Comparison of ENCODE assay signal across 28 cellular contexts in the genomic region with DNA sequence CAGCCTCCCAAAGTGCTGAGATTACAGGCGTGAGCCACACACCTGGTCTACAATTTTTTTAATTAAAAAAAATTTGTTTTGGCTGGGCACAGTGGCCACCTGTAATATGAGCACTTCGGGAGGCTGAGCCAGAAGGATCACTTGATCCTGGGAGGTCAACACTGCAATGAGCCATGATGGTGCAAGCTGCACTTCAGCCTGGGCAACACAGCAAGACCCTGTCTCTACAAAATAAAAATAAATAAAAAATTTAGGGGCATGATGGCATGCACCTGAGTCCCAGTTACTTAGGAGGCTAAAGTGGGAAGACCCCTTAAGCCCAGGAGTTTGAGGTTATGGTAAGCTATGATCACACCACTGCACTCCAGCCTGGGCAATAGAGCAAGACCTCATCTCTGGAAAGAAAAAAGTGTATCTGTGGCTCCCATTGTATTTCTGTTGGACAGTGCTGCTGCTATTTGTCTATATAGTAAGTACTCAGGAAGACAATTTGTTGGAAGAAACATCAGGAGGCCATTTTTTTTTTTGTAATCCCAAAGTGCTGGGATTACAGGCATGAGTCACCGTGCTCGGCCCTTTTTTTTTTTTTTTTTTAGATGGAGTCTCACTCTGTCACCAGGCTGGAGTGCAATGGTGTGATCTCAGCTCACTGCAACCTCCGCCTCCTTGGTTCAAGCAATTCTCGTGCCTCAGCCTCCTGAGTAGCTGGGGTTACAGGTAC. TPM values are rescaled to one million over a fixed set of nuclear protein-coding genes. Genes with fewer than 3 reads are reported as not detected.
DNase-seq lines count a peak whose midpoint lies in the region; FAIRE-seq and TF ChIP-seq lines count a peak whose summit lies in the region.
"Had no signal": no experiment of that assay in that cellular context is flagged by ENCODE, and none has a peak within 500 bp of the region (broad histone marks: within the 10 kb centered on the region; RNA-seq: fewer than 3 reads in every experiment).

No MANE protein-coding gene starts in this region.

- FAIRE-seq in astrocyte (lab: Jason Lieb, UNC) = no peak
- FAIRE-seq: TTC549 had no signal

- TF ChIP-seq CTCF in CD14-positive monocyte (IDR thresholded peaks at IDR 0.05) (no peak), HFFc6 (IDR thresholded peaks at IDR 0.05) (no peak), astrocyte (IDR thresholded peaks at IDR 0.05; ENCODE audit: insufficient read depth, low read depth, low read length) (no peak), fibroblast of pulmonary artery (IDR thresholded peaks at IDR 0.05; ENCODE audit: low read length, missing control alignments) (no peak)

- no peak overlapping the region for H3K4me3 Mint-ChIP-seq in CD14-positive monocyte
- H3K4me3 Mint-ChIP-seq in HFFc6 = no peak overlapping the region
- H3K4me3 Mint-ChIP-seq in astrocyte (ENCODE audit: unreplicated experiment) = no peak overlapping the region
- H3K4me3 Mint-ChIP-seq: immature natural killer cell, type B pancreatic cell had no signal

- no peaks in the 10 kb centered on the region for H3K79me2 ChIP-seq in astrocyte (ENCODE audit: insufficient read depth, low read length)

- no peak for DNase-seq in CD14-positive monocyte (ENCODE audit: low spot score)
- DNase-seq in HFFc6 = no peak
- no peak for DNase-seq in astrocyte (ENCODE audit: low read depth)
- peak; percentile 23 for DNase-seq in fibroblast of pulmonary artery (ENCODE audit: low read depth)
- DNase-seq in NCI-H526 treated with DMSO at 0.1 percent for 48 hours (lab: John Stamatoyannopoulos, UW) = no peak
- DNase-seq in NCI-H524 (lab: John Stamatoyannopoulos, UW) = no peak
- DNase-seq in SKM-1 treated with dmso at 0.1 percent for 144 hours (lab: John Stamatoyannopoulos, UW; ENCODE audit: unreplicated experiment) = no peak
- no peak for DNase-seq in NOMO-1 (lab: John Stamatoyannopoulos, UW; ENCODE audit: unreplicated experiment in 2 of 2)
- DNase-seq: ACHN; activated CD8-positive, alpha-beta memory T cell treated with anti-CD3 and anti-CD28 coated beads for 24 hours; activated naive CD4-positive, alpha-beta T cell treated with Interleukin-2 at 50 U/mL for 16 hours; amniotic stem cell; Caco-2; DMS79; esophagus squamous epithelium; hypothalamus; immature natural killer cell; left colon; NCI-H1105; NCI-H1930; NCI-H748 treated with DMSO at 0.1 percent for 48 hours; right cardiac atrium; stimulated activated CD4-positive, alpha-beta T cell treated with anti-CD3 and anti-CD28 coated beads, Interleukin-12 subunit alpha, Interleukin-12 subunit beta, amount 100 ng/mL, for 4 hours; stimulated activated CD4-positive, alpha-beta T cell treated with anti-CD3 and anti-CD28 coated beads, Interleukin-4, amount 100 ng/mL, for 1 hour had no signal

- intact Hi-C loops in CD14-positive monocyte (cut with micrococcal nuclease) = no loop called here

- H3K27ac ChIP-seq in astrocyte (ENCODE audit: low read depth, low read length) = peak overlapping the region; percentile 40
- H3K27ac ChIP-seq: BLaER1, esophagus squamous epithelium, RWPE1 had no signal

- no peak overlapping the region for H3K4me2 ChIP-seq in astrocyte (ENCODE audit: low read length)
- H3K4me2 ChIP-seq: BLaER1 had no signal

- H3K9me3 Mint-ChIP-seq in CD14-positive monocyte (peaks cover 0 to 3% (median 0%) of the 10 kb centered on the region in 7 donors), HFFc6 (no peaks in the 10 kb centered on the region), astrocyte (ENCODE audit: unreplicated experiment) (peaks cover 3% of the 10 kb centered on the region)
- H3K9me3 Mint-ChIP-seq: immature natural killer cell had no signal

- no peaks in the 10 kb centered on the region for H4K20me1 ChIP-seq in astrocyte (ENCODE audit: insufficient read depth, low read length)
- H4K20me1 ChIP-seq: BLaER1 had no signal

- no peaks in the 10 kb centered on the region for H3K36me3 Mint-ChIP-seq in CD14-positive monocyte
- no peaks in the 10 kb centered on the region for H3K36me3 Mint-ChIP-seq in HFFc6 (ENCODE audit: low read depth)
- H3K36me3 Mint-ChIP-seq in astrocyte (ENCODE audit: low read depth, unreplicated experiment) = no peaks in the 10 kb centered on the region
- H3K36me3 Mint-ChIP-seq: immature natural killer cell, type B pancreatic cell had no signal

- H3K36me3 ChIP-seq in astrocyte (ENCODE audit: insufficient read depth, low read length) = no peaks in the 10 kb centered on the region
- H3K36me3 ChIP-seq: BLaER1, esophagus squamous epithelium had no signal

- H3K4me3 ChIP-seq in astrocyte (ENCODE audit: insufficient read depth, low read depth, low read length) (no peak overlapping the region), fibroblast of pulmonary artery (replicated peaks; ENCODE audit: low read depth, low read length) (no peak overlapping the region)
- H3K4me3 ChIP-seq: BLaER1, esophagus squamous epithelium had no signal

- peaks cover 36% of the 10 kb centered on the region for H3K4me1 Mint-ChIP-seq in CD14-positive monocyte
- H3K4me1 Mint-ChIP-seq in HFFc6 (ENCODE audit: low read depth) = peaks cover 45% of the 10 kb centered on the region
- peaks cover 29% of the 10 kb centered on the region for H3K4me1 Mint-ChIP-seq in astrocyte (ENCODE audit: low read depth, unreplicated experiment)

- no peaks in the 10 kb centered on the region for H3K9me3 ChIP-seq in astrocyte (ENCODE audit: insufficient read depth, low read depth, low read length)
- H3K9me3 ChIP-seq: BLaER1, Caco-2, esophagus squamous epithelium had no signal

- H3K27ac Mint-ChIP-seq in CD14-positive monocyte = peak overlapping the region in 5 of 7 donors; percentile 86 to 96 (median 93)
- peak overlapping the region; percentile 78; the same call in 1 of the 2 replicates for H3K27ac Mint-ChIP-seq in HFFc6
- H3K27ac Mint-ChIP-seq in astrocyte (ENCODE audit: unreplicated experiment) = no peak overlapping the region
- H3K27ac Mint-ChIP-seq: immature natural killer cell, type B pancreatic cell had no signal

- no peak overlapping the region for H3K9ac ChIP-seq in astrocyte (ENCODE audit: low read length)
- H3K9ac ChIP-seq: BLaER1 had no signal

- H3K27me3 Mint-ChIP-seq in CD14-positive monocyte (ENCODE audit: low read depth in 3 of 3) (no peaks in the 10 kb centered on the region), HFFc6 (ENCODE audit: insufficient read depth) (peaks cover 4% of the 10 kb centered on the region), astrocyte (ENCODE audit: low read depth, unreplicated experiment) (no peaks in the 10 kb centered on the region)
- H3K27me3 Mint-ChIP-seq: type B pancreatic cell had no signal

- no peak overlapping the region for H2AFZ ChIP-seq in astrocyte (ENCODE audit: low read depth, low read length)

- H3K4me1 ChIP-seq in astrocyte (ENCODE audit: insufficient read depth, low read length) = peaks cover 21% of the 10 kb centered on the region
- H3K4me1 ChIP-seq: Caco-2 had no signal

- H3K27me3 ChIP-seq in astrocyte (ENCODE audit: insufficient read depth, low read length) = no peaks in the 10 kb centered on the region
- H3K27me3 ChIP-seq: BLaER1, esophagus squamous epithelium had no signal

RNA-seq across cellular contexts. Expression of a gene that starts 27.5 kb away (rescaled TPM):
- 10 to 100 TPM; 10.7 to 22.8 TPM for polyA plus RNA-seq in CD14-positive monocyte
- 10 to 100 TPM; 10.8 to 14.2 (median 11.9) TPM for total RNA-seq in HFFc6 (2021; fragmentation: NEBNext Ultra II Directional; extraction: Animal tissue kit (Norgen Biotek cat#: 25700))
- 25.2 and 27.5 TPM in 2 replicates for total RNA-seq in astrocyte
